Comparison of ENCODE assay signal across 22 cellular contexts in genomic region chr1:34425785-34426184, GRCh38.
"Had no signal": no experiment of that assay in that cellular context is flagged by ENCODE, and none has a peak within 500 bp of the region (broad histone marks: within the 10 kb centered on the region; RNA-seq: fewer than 3 reads in every experiment).

No MANE protein-coding gene starts in this region.

- ATAC-seq: heart left ventricle; left lobe of liver; naive thymus-derived CD8-positive, alpha-beta T cell; stimulated activated naive B cell treated with anti-CD40 and anti-IgM and Interleukin-4, amounts not matched to agents 10 μg/mL and 1 μg/mL and 100 μg/mL, for 72 hours; stimulated activated naive CD8-positive, alpha-beta T cell treated with anti-CD3 and anti-CD28 coated beads, Interleukin-15, amount 100 ng/mL, for 72 hours had no signal

- H3K4me3 ChIP-seq: heart left ventricle, ovary, right atrium auricular region, sigmoid colon, skin epidermis, thoracic aorta, transverse colon had no signal

- H3K27ac Mint-ChIP-seq: naive thymus-derived CD8-positive, alpha-beta T cell; stimulated activated naive B cell treated with anti-CD40 and anti-IgM and Interleukin-4, amounts not matched to agents 10 μg/mL and 1 μg/mL and 100 μg/mL, for 72 hours; stimulated activated naive CD8-positive, alpha-beta T cell treated with anti-CD3 and anti-CD28 coated beads, Interleukin-15, amount 100 ng/mL, for 72 hours had no signal

- H3K9me3 ChIP-seq: heart left ventricle, ovary, right atrium auricular region, sigmoid colon, thoracic aorta, transverse colon had no signal

- H3K36me3 ChIP-seq: heart left ventricle, ovary, right atrium auricular region, sigmoid colon, thoracic aorta, transverse colon had no signal

- H3K36me3 Mint-ChIP-seq: naive thymus-derived CD8-positive, alpha-beta T cell; stimulated activated naive B cell treated with anti-CD40 and anti-IgM and Interleukin-4, amounts not matched to agents 10 μg/mL and 1 μg/mL and 100 μg/mL, for 72 hours had no signal

- DNase-seq: cortex of kidney; effector memory CD4-positive, alpha-beta T cell; heart left ventricle; hippocampal formation; kidney glomerular epithelial cell; mammary epithelial cell; naive thymus-derived CD8-positive, alpha-beta T cell; nucleus accumbens; ovary; sigmoid colon; stimulated activated CD4-positive, alpha-beta T cell treated with anti-CD3 and anti-CD28 coated beads, Interleukin-2, amount 100 ng/mL, for 24 hours; stimulated activated CD4-positive, alpha-beta T cell treated with anti-CD3 and anti-CD28 coated beads, Interleukin-4, amount 100 ng/mL, for 4 hours; stimulated activated naive B cell treated with anti-CD40 and anti-IgM and Interleukin-4, amounts not matched to agents 10 μg/mL and 1 μg/mL and 100 μg/mL, for 72 hours; stimulated activated naive CD8-positive, alpha-beta T cell treated with anti-CD3 and anti-CD28 coated beads, Interleukin-15, amount 100 ng/mL, for 72 hours; substantia nigra; transverse colon had no signal

- H3K27me3 ChIP-seq: ovary, right atrium auricular region, sigmoid colon, transverse colon had no signal

- H3K4me3 Mint-ChIP-seq: naive thymus-derived CD8-positive, alpha-beta T cell; neural crest cell; stimulated activated naive B cell treated with anti-CD40 and anti-IgM and Interleukin-4, amounts not matched to agents 10 μg/mL and 1 μg/mL and 100 μg/mL, for 72 hours; stimulated activated naive CD8-positive, alpha-beta T cell treated with anti-CD3 and anti-CD28 coated beads, Interleukin-15, amount 100 ng/mL, for 72 hours had no signal

- H3K4me1 Mint-ChIP-seq: naive thymus-derived CD8-positive, alpha-beta T cell; neural crest cell; stimulated activated naive B cell treated with anti-CD40 and anti-IgM and Interleukin-4, amounts not matched to agents 10 μg/mL and 1 μg/mL and 100 μg/mL, for 72 hours; stimulated activated naive CD8-positive, alpha-beta T cell treated with anti-CD3 and anti-CD28 coated beads, Interleukin-15, amount 100 ng/mL, for 72 hours had no signal

- H3K27ac ChIP-seq: heart left ventricle, ovary, right atrium auricular region, sigmoid colon, skin epidermis, thoracic aorta, transverse colon had no signal

- FAIRE-seq: frontal cortex had no signal

- H3K4me1 ChIP-seq: heart left ventricle, right atrium auricular region, sigmoid colon, transverse colon had no signal

- H3K9me3 Mint-ChIP-seq: neural crest cell; stimulated activated naive CD8-positive, alpha-beta T cell treated with anti-CD3 and anti-CD28 coated beads, Interleukin-15, amount 100 ng/mL, for 72 hours had no signal
